In the genomic region with DNA sequence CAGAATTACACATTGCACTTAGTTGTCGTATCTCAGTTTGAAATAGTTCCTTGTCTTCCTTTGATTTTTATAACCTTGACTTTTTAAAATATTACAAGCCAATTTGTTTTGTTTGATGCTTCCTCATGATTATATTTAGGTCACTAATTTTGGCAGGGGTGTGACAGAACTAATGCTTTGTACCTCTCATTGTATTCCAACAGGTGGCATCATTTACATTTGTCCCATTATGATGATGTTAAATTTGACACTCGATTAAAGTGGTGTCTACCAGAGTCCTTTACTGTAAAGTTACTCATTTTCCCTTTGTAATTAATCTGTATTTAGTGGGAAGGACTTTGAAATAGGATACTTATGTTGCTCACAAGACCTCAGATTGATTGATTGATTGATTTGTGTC, we compare ENCODE assay signal across 9 cellular contexts. TPM values are rescaled to one million over a fixed set of nuclear protein-coding genes. Genes with fewer than 3 reads are reported as not detected.
DNase-seq lines count a peak whose midpoint lies in the region; ATAC-seq and TF ChIP-seq lines count a peak whose summit lies in the region.
"Had no signal": no experiment of that assay in that cellular context is flagged by ENCODE, and none has a peak within 500 bp of the region (broad histone marks: within the 10 kb centered on the region; RNA-seq: fewer than 3 reads in every experiment).

No MANE protein-coding gene starts in this region.

- TF ChIP-seq CTCF in heart right ventricle (IDR thresholded peaks at IDR 0.05) (peak in 7 of 9 donors; percentile 16 to 49 (median 33)), mammary epithelial cell (conservative IDR thresholded peaks at IDR 0.05 in 1 of 2, IDR thresholded peaks at IDR 0.05 in 1 of 2; ENCODE audit: extremely low read depth in 1 of 2, insufficient read depth in 1 of 2, low read depth in 1 of 2, low read length in 2 of 2) (peak; percentile 33 to 53), transverse colon (IDR thresholded peaks at IDR 0.05) (peak; percentile 10 to 48 (median 18)), mesothelial cell of epicardium (IDR thresholded peaks at IDR 0.05; ENCODE audit: unreplicated experiment) (no peak), Peyer's patch (IDR thresholded peaks at IDR 0.05) (peak in 3 of 6 experiments; percentile 47 to 57 (median 50))

- dilution Hi-C loops in mammary epithelial cell (cut with HindIII; ENCODE audit: low sequenced_read_pairs), result no loop called here

- peaks cover 0 to 80% (median 22%) of the 10 kb centered on the region in 9 donors for H3K36me3 ChIP-seq in heart right ventricle
- H3K36me3 ChIP-seq in mammary epithelial cell (ENCODE audit: insufficient read depth, low read length), result peaks cover 8% of the 10 kb centered on the region
- H3K36me3 ChIP-seq in transverse colon, result peaks cover 0 to 14% (median 0%) of the 10 kb centered on the region in 4 donors
- peaks cover 0 to 32% (median 0%) of the 10 kb centered on the region in 3 donors for H3K36me3 ChIP-seq in Peyer's patch

- no peaks in the 10 kb centered on the region for H3K27me3 ChIP-seq in heart right ventricle
- no peaks in the 10 kb centered on the region for H3K27me3 ChIP-seq in mammary epithelial cell (ENCODE audit: insufficient read depth, low read length)
- H3K27me3 ChIP-seq in transverse colon, result no peaks in the 10 kb centered on the region
- H3K27me3 ChIP-seq in Peyer's patch, result no peaks in the 10 kb centered on the region

- no peak overlapping the region for H2AFZ ChIP-seq in mammary epithelial cell (ENCODE audit: low read depth, low read length)

- intact Hi-C loops in heart right ventricle (cut with DNase I) (loop anchor here in 1 of 10 donors (5.0 kb wide), 1 partner anchor 394 kb away; no protein-coding TSS in a partner anchor), left ventricle myocardium superior (cut with micrococcal nuclease) (no loop called here), mammary epithelial cell (cut with micrococcal nuclease) (loop anchor here (1.0 to 5.0 kb wide), 5 partner anchors 73 to 394 kb away; a partner anchor contains a TSS), transverse colon (cut with DNase I; ENCODE audit: low total_unique reads) (no loop called here)

- H3K27ac ChIP-seq in heart right ventricle, result no peak overlapping the region
- H3K27ac ChIP-seq in mammary epithelial cell (ENCODE audit: insufficient read depth, low read depth, low read length), result no peak overlapping the region
- H3K27ac ChIP-seq in transverse colon, result no peak overlapping the region
- no peak overlapping the region for H3K27ac ChIP-seq in Peyer's patch

- H3K9ac ChIP-seq in mammary epithelial cell (ENCODE audit: insufficient read depth, low read length), result no peak overlapping the region

- in situ Hi-C loops in mammary epithelial cell (cut with MboI; ENCODE audit: low sequenced_read_pairs in 2 of 2) (no loop called here), transverse colon (cut with MboI; ENCODE audit: low pct_ligation_motif_present in 1 of 4, low pct_unique_long_range_greater_than_20kb in 1 of 4, low sequenced_read_pairs in 3 of 4) (no loop called here)

- no peaks in the 10 kb centered on the region for H3K4me1 Mint-ChIP-seq in mesothelial cell of epicardium
- H3K4me1 Mint-ChIP-seq: immature natural killer cell had no signal

- H4K20me1 ChIP-seq in mammary epithelial cell (ENCODE audit: insufficient read depth, low read length), result no peaks in the 10 kb centered on the region

- H3K36me3 Mint-ChIP-seq in mesothelial cell of epicardium, result peaks cover 11% of the 10 kb centered on the region

- H3K27me3 Mint-ChIP-seq in mesothelial cell of epicardium (ENCODE audit: low read depth), result no peaks in the 10 kb centered on the region

- ATAC-seq in heart right ventricle (no peak), left ventricle myocardium superior (no peak), GM18907 (IDR thresholded peaks at IDR 0.05; ENCODE audit: unreplicated experiment) (no peak)

- no peak overlapping the region for H3K27ac Mint-ChIP-seq in mesothelial cell of epicardium

- H3K9me3 Mint-ChIP-seq in mesothelial cell of epicardium, result no peaks in the 10 kb centered on the region
- H3K9me3 Mint-ChIP-seq: immature natural killer cell had no signal

- no peak overlapping the region for H3K4me2 ChIP-seq in mammary epithelial cell (ENCODE audit: insufficient read depth, low read depth, low read length)

- no TSS peak for BruUV-seq in mammary epithelial cell (replicated peaks; lab: Mats Ljungman, UMichigan)

- H3K4me1 ChIP-seq in heart right ventricle, result no peaks in the 10 kb centered on the region
- H3K4me1 ChIP-seq in mammary epithelial cell (ENCODE audit: insufficient read depth, low read length), result no peaks in the 10 kb centered on the region
- H3K4me1 ChIP-seq in transverse colon, result no peaks in the 10 kb centered on the region
- H3K4me1 ChIP-seq in Peyer's patch, result no peaks in the 10 kb centered on the region

- CTCF ChIA-PET in mammary epithelial cell (lab: Charles Lee; ENCODE audit: low non-redundant PET), result no interaction called here

- H3K4me3 ChIP-seq in heart right ventricle (no peak overlapping the region), mammary epithelial cell (replicated peaks in 1 of 3; ENCODE audit: insufficient read depth in 1 of 3, low read depth in 2 of 3, low read length in 3 of 3) (no peak overlapping the region), transverse colon (no peak overlapping the region), Peyer's patch (no peak overlapping the region)

- no peak for TF ChIP-seq POLR2A in transverse colon (IDR thresholded peaks at IDR 0.05)
- no peak for TF ChIP-seq POLR2A in Peyer's patch (IDR thresholded peaks at IDR 0.05)

- TF ChIP-seq EP300 in transverse colon (IDR thresholded peaks at IDR 0.05; ENCODE audit: low read depth), result no peak

- DNase-seq in heart right ventricle (no peak), left ventricle myocardium superior (no peak), NCI-H1417 treated with DMSO at 0.1 percent for 48 hours (lab: John Stamatoyannopoulos, UW) (peak; percentile 4), mammary epithelial cell (peak; percentile 6), transverse colon (no peak), mesothelial cell of epicardium (ENCODE audit: low spot score in 2 of 2, unreplicated experiment in 2 of 2) (no peak), Peyer's patch (no peak)

- 54 to 59% methylated on average over 2 of the region's 2 CpGs for WGBS in heart right ventricle, 2 donors
- 38% methylated on average over 2 of the region's 2 CpGs for WGBS in mammary epithelial cell (ENCODE audit: low coverage, missing lambda C conversion rate)
- 54% methylated on average over 2 of the region's 2 CpGs for WGBS in transverse colon (ENCODE audit: low coverage in 1 of 2), 2 donors

- H3K9me3 ChIP-seq in heart right ventricle (no peaks in the 10 kb centered on the region), mammary epithelial cell (replicated peaks; ENCODE audit: insufficient read depth, low read length) (no peaks in the 10 kb centered on the region), transverse colon (no peaks in the 10 kb centered on the region), Peyer's patch (no peaks in the 10 kb centered on the region)

- H3K79me2 ChIP-seq in mammary epithelial cell (ENCODE audit: insufficient read depth, low read length), result no peaks in the 10 kb centered on the region

- H3K4me3 Mint-ChIP-seq in mesothelial cell of epicardium, result no peak overlapping the region
- H3K4me3 Mint-ChIP-seq: immature natural killer cell had no signal

RNA-seq across cellular contexts. Expression of a gene that starts 21.5 kb away (rescaled TPM):
- total RNA-seq in heart right ventricle, result under 1 TPM in 4 of 10 donors, not detected in 6; 0.19 to 0.66 (median 0.41) TPM
- polyA plus RNA-seq in heart right ventricle, result under 1 TPM; 0.07 to 0.20 TPM
- not detected for total RNA-seq in left ventricle myocardium superior
- total RNA-seq in mammary epithelial cell, result under 1 TPM in 1 of 2 donors, not detected in 1; under 0.01 TPM
- not detected for polyA plus RNA-seq in mammary epithelial cell
- polyA minus RNA-seq in mammary epithelial cell, result not detected
- under 1 TPM in 1 of 4 donors, not detected in 3; 0.16 TPM for total RNA-seq in transverse colon
- 0.16 to 0.84 TPM (median 0.31 TPM) in 3 replicates for total RNA-seq in mesothelial cell of epicardium
- total RNA-seq in Peyer's patch, result not detected

RNA-seq across cellular contexts. Expression of a gene that starts 48.1 kb away (rescaled TPM):
- total RNA-seq in heart right ventricle (10 to 100 TPM; 18.8 to 23.8 (median 19.8) TPM), left ventricle myocardium superior (20.5 TPM), mammary epithelial cell (10 to 100 TPM; 18.7 to 19.1 TPM), transverse colon (10 to 100 TPM in 2 of 4 donors, 1 to 10 TPM in 2; 6.4 to 13.7 (median 10.8) TPM), mesothelial cell of epicardium (21.0 to 23.0 TPM (median 22.1 TPM) in 3 replicates), Peyer's patch (10 to 100 TPM; 11.7 to 20.4 (median 15.8) TPM)
- polyA plus RNA-seq in heart right ventricle (1 to 10 TPM; 7.9 to 8.1 TPM), mammary epithelial cell (7.9 TPM)
- polyA minus RNA-seq in mammary epithelial cell, result 7.5 TPM

RNA-seq across cellular contexts. Expression of a gene that starts 58.8 kb away (rescaled TPM):
- total RNA-seq in heart right ventricle, result 10 to 100 TPM in 1 of 10 donors, 1 to 10 TPM in 9; 4.8 to 10.1 (median 6.2) TPM
- 1 to 10 TPM; 1.8 to 2.8 TPM for polyA plus RNA-seq in heart right ventricle
- total RNA-seq in left ventricle myocardium superior, result 8.0 TPM
- 10 to 100 TPM in 1 of 2 donors, 1 to 10 TPM in 1; 9.0 to 10.1 TPM for total RNA-seq in mammary epithelial cell
- polyA plus RNA-seq in mammary epithelial cell, result 10.2 TPM
- 16.4 TPM for polyA minus RNA-seq in mammary epithelial cell
- total RNA-seq in transverse colon, result 1 to 10 TPM; 1.5 to 4.0 (median 3.0) TPM
- total RNA-seq in mesothelial cell of epicardium, result 16.0 to 21.0 TPM (median 17.9 TPM) in 3 replicates
- 1 to 10 TPM; 3.3 to 5.8 (median 3.7) TPM for total RNA-seq in Peyer's patch

Comparison
In these comparisons a context has a peak if more than half of its experiments do, and no peak if none do; other contexts are left out.
1. DNase-seq: peak in NCI-H1417 treated with DMSO at 0.1 percent for 48 hours (single experiment) and mammary epithelial cell (single experiment); none in heart right ventricle (0 of 2), left ventricle myocardium superior (single experiment), transverse colon (single experiment), mesothelial cell of epicardium (0 of 2) and Peyer's patch (0 of 3).